ENCODE assay signal across 30 cellular contexts in the genomic region with DNA sequence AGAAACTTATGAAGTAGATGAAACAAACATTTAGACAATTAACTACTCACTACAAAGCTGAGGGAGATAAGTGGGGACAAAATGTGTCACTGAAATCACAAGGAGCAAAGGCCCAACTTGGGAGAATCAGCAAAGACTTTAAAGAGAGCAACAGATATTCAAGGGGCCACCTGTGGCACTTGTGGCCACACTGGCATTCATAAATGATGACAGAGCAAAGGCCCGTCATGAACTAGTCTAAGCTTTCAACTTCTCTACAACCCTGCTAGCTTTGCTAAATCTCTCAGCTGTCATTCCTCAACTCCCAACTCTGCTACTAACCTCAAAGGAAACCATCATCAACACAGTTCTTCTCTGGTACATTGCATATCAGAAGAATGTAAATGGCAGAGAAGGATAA.
"Had no signal": no experiment of that assay in that cellular context is flagged by ENCODE, and none has a peak within 500 bp of the region (broad histone marks: within the 10 kb centered on the region; RNA-seq: fewer than 3 reads in every experiment).

No MANE protein-coding gene starts in this region.

- H3K36me3 ChIP-seq: ascending aorta, cardiac muscle cell, MG63 had no signal

- H3K4me1 Mint-ChIP-seq: activated B cell treated with CpG ODN at 0.5 μM for 24 hours; activated naive CD8-positive, alpha-beta T cell treated with anti-CD3 and anti-CD28 coated beads, Interleukin-2, amount 50 U/mL, for 24 hours; T-cell had no signal

- H3K9me3 Mint-ChIP-seq: activated B cell treated with CpG ODN at 0.5 μM for 24 hours; activated CD4-positive, alpha-beta T cell treated with anti-CD3 and anti-CD28 coated beads, Interleukin-2, amount 10 ng/mL, durations not matched to agents 24 days and 14 days; activated naive CD4-positive, alpha-beta T cell treated with anti-CD3 and anti-CD28 coated beads, Interleukin-2, amount 50 U/mL, for 72 hours; activated naive CD8-positive, alpha-beta T cell treated with anti-CD3 and anti-CD28 coated beads, Interleukin-2, amount 50 U/mL, for 24 hours; activated T-cell treated with anti-CD3 and anti-CD28 coated beads, Interleukin-2, amount 50 U/mL, for 24 hours; T-cell had no signal

- H3K27ac Mint-ChIP-seq: activated B cell treated with CpG ODN at 0.5 μM for 24 hours; activated CD4-positive, alpha-beta T cell treated with anti-CD3 and anti-CD28 coated beads, Interleukin-2, amount 10 ng/mL, durations not matched to agents 24 days and 14 days; activated CD8-positive, alpha-beta memory T cell treated with anti-CD3 and anti-CD28 coated beads, Interleukin-2, amount 10 ng/mL, durations not matched to agents 7 days and 5 days; activated naive CD4-positive, alpha-beta T cell treated with anti-CD3 and anti-CD28 coated beads, Interleukin-2, amount 50 U/mL, for 72 hours; activated naive CD8-positive, alpha-beta T cell treated with anti-CD3 and anti-CD28 coated beads, Interleukin-2, amount 50 U/mL, for 24 hours; activated T-cell treated with anti-CD3 and anti-CD28 coated beads, Interleukin-2, amount 50 U/mL, for 24 hours; T-cell had no signal

- H3K27me3 Mint-ChIP-seq: activated B cell treated with CpG ODN at 0.5 μM for 24 hours; activated CD4-positive, alpha-beta T cell treated with anti-CD3 and anti-CD28 coated beads, Interleukin-2, amount 10 ng/mL, durations not matched to agents 24 days and 14 days; activated CD8-positive, alpha-beta memory T cell treated with anti-CD3 and anti-CD28 coated beads, Interleukin-2, amount 10 ng/mL, durations not matched to agents 7 days and 5 days; activated naive CD8-positive, alpha-beta T cell treated with anti-CD3 and anti-CD28 coated beads, Interleukin-2, amount 50 U/mL, for 24 hours; activated T-cell treated with anti-CD3 and anti-CD28 coated beads, Interleukin-2, amount 50 U/mL, for 24 hours; T-cell had no signal

- H3K36me3 Mint-ChIP-seq: activated naive CD4-positive, alpha-beta T cell treated with anti-CD3 and anti-CD28 coated beads, Interleukin-2, amount 50 U/mL, for 72 hours had no signal

- DNase-seq: activated B cell treated with CpG ODN at 0.5 μM for 24 hours; activated CD4-positive, alpha-beta T cell treated with anti-CD3 and anti-CD28 coated beads for 1 hour; activated CD4-positive, alpha-beta T cell treated with anti-CD3 and anti-CD28 coated beads, Interleukin-2, amount 10 ng/mL, durations not matched to agents 24 days and 14 days; activated CD4-positive, alpha-beta T cell treated with anti-CD3 and anti-CD28 coated beads, Interleukin-2, amount 50 U/mL, for 48 hours; activated CD8-positive, alpha-beta memory T cell treated with anti-CD3 and anti-CD28 coated beads, Interleukin-2, amount 10 ng/mL, durations not matched to agents 7 days and 5 days; activated effector memory CD4-positive, alpha-beta T cell treated with anti-CD3 and anti-CD28 coated beads, Interleukin-2, amount 50 U/mL, for 16 hours; activated naive CD4-positive, alpha-beta T cell treated with Interleukin-2 at 50 U/mL for 16 hours; activated naive CD8-positive, alpha-beta T cell treated with anti-CD3 and anti-CD28 coated beads, Interleukin-2, amount 50 U/mL, for 24 hours; activated T-cell treated with anti-CD3 and anti-CD28 coated beads, Interleukin-2, amount 50 U/mL, for 24 hours; amniotic stem cell; body of pancreas; IMR-90; KBM-7; MG63; NCI-H1092 treated with DMSO at 0.1 percent for 48 hours; NCI-H1417 treated with DMSO at 0.1 percent for 48 hours; NCI-H1694; NCI-H2029 treated with DMSO at 0.1 percent for 48 hours; NCI-H510A treated with DMSO at 0.1 percent for 48 hours; NCI-H69; PC-3; SIG-M5; T-cell; T-helper 2 cell; T1000 had no signal

- H3K27me3 ChIP-seq: ascending aorta, body of pancreas, cardiac muscle cell, MG63 had no signal

- H3K4me3 ChIP-seq: ascending aorta, body of pancreas, cardiac muscle cell, MG63, SK-N-MC had no signal

- H3K27ac ChIP-seq: ascending aorta, cardiac muscle cell, SK-N-MC had no signal

- FAIRE-seq: TTC549 had no signal

- ATAC-seq: activated CD8-positive, alpha-beta memory T cell treated with anti-CD3 and anti-CD28 coated beads, Interleukin-2, amount 10 ng/mL, durations not matched to agents 7 days and 5 days; activated naive CD4-positive, alpha-beta T cell treated with anti-CD3 and anti-CD28 coated beads, Interleukin-2, amount 50 U/mL, for 72 hours; activated naive CD8-positive, alpha-beta T cell treated with anti-CD3 and anti-CD28 coated beads, Interleukin-2, amount 50 U/mL, for 24 hours; body of pancreas; PC-3; T-cell had no signal

- H3K9me3 ChIP-seq: ascending aorta, body of pancreas, MG63 had no signal

- H3K4me3 Mint-ChIP-seq: activated B cell treated with CpG ODN at 0.5 μM for 24 hours; activated CD4-positive, alpha-beta T cell treated with anti-CD3 and anti-CD28 coated beads, Interleukin-2, amount 10 ng/mL, durations not matched to agents 24 days and 14 days; activated CD8-positive, alpha-beta memory T cell treated with anti-CD3 and anti-CD28 coated beads, Interleukin-2, amount 10 ng/mL, durations not matched to agents 7 days and 5 days; activated naive CD8-positive, alpha-beta T cell treated with anti-CD3 and anti-CD28 coated beads, Interleukin-2, amount 50 U/mL, for 24 hours; activated T-cell treated with anti-CD3 and anti-CD28 coated beads, Interleukin-2, amount 50 U/mL, for 24 hours; T-cell had no signal
